ENCODE assay signal across 1 cellular context in genomic region chr19:752652-753517, GRCh38.
A peak's percentile ranks its signal among the peaks of the same experiment; 100 is the strongest.
TF ChIP-seq lines count a peak whose summit lies in the region.

No MANE protein-coding gene starts in this region.

TF ChIP-seq in HepG2, 621 proteins besides CTCF, POLR2A, EP300 and RAD21 (continued from another document and continues in another):
- peak; percentile 62; the same call in 1 of the 2 replicates for TF ChIP-seq SKIL (CRISPR knock-in tag; IDR thresholded peaks at IDR 0.05; ENCODE audit: borderline replicate concordance)
- TF ChIP-seq ZFY (CRISPR knock-in tag; IDR thresholded peaks at IDR 0.05), result 0 out of 2 replicates have a peak, but pooled peaks have one; percentile 25
- TF ChIP-seq PCBP1 (IDR thresholded peaks at IDR 0.05; ENCODE audit: borderline replicate concordance, low read depth, low read length), result 0 out of 2 replicates have a peak, but pooled peaks have one; percentile 52
- TF ChIP-seq ZBTB10 (CRISPR knock-in tag; IDR thresholded peaks at IDR 0.05; ENCODE audit: borderline replicate concordance), result peak; percentile 5; the same call in 1 of the 2 replicates
- no peak; the same call in 1 of the 2 replicates for TF ChIP-seq NR2F6 (IDR thresholded peaks at IDR 0.05)
- TF ChIP-seq NR2F6 (CRISPR knock-in tag; IDR thresholded peaks at IDR 0.05), result peak; percentile 61
- no peak for TF ChIP-seq FOXP1 (IDR thresholded peaks at IDR 0.05)
- 0 out of 2 replicates have a peak, but pooled peaks have one; percentile 27 for TF ChIP-seq FOXP1 (CRISPR knock-in tag; IDR thresholded peaks at IDR 0.05)
- TF ChIP-seq TGIF2 (CRISPR knock-in tag; IDR thresholded peaks at IDR 0.05), result 0 out of 2 replicates have a peak, but pooled peaks have one; percentile 25
- TF ChIP-seq TFAP4 (IDR thresholded peaks at IDR 0.05; ENCODE audit: borderline replicate concordance, low read depth), result peak; percentile 70; the same call in 1 of the 2 replicates
- 0 out of 2 replicates have a peak, but pooled peaks have one; percentile 32 for TF ChIP-seq RXRB (CRISPR knock-in tag; IDR thresholded peaks at IDR 0.05; ENCODE audit: borderline replicate concordance)
- TF ChIP-seq ARID5B (CRISPR knock-in tag; IDR thresholded peaks at IDR 0.05), result peak; percentile 65
- TF ChIP-seq ZNF572 (CRISPR knock-in tag; IDR thresholded peaks at IDR 0.05), result no peak
- TF ChIP-seq PRDM10 (CRISPR knock-in tag; IDR thresholded peaks at IDR 0.05; ENCODE audit: low read depth), result peak; percentile 62; the same call in 1 of the 2 replicates
- 0 out of 2 replicates have a peak, but pooled peaks have one; percentile 44 for TF ChIP-seq NCOA1 (CRISPR knock-in tag; IDR thresholded peaks at IDR 0.05)
- TF ChIP-seq ZXDC (CRISPR knock-in tag; IDR thresholded peaks at IDR 0.05), result peak; percentile 22; the same call in 1 of the 2 replicates
- peak; percentile 65 for TF ChIP-seq SALL1 (CRISPR knock-in tag; IDR thresholded peaks at IDR 0.05)
- TF ChIP-seq UBTF (CRISPR knock-in tag; IDR thresholded peaks at IDR 0.05), result peak; percentile 36; the same call in 1 of the 2 replicates
- TF ChIP-seq ZSCAN5A (CRISPR knock-in tag; IDR thresholded peaks at IDR 0.05; ENCODE audit: borderline replicate concordance), result 0 out of 2 replicates have a peak, but pooled peaks have one; percentile 29
- TF ChIP-seq KDM6A (CRISPR knock-in tag; IDR thresholded peaks at IDR 0.05; ENCODE audit: low read depth), result peak; percentile 41; the same call in 1 of the 2 replicates
- peak; percentile 31; the same call in 1 of the 2 replicates for TF ChIP-seq PHF8 (CRISPR knock-in tag; IDR thresholded peaks at IDR 0.05)
- peak; percentile 46; the same call in 1 of the 2 replicates for TF ChIP-seq KLF12 (CRISPR knock-in tag; IDR thresholded peaks at IDR 0.05; ENCODE audit: borderline replicate concordance)
- no peak for TF ChIP-seq NONO (IDR thresholded peaks at IDR 0.05)
- no peak; the same call in 1 of the 2 replicates for TF ChIP-seq NONO (CRISPR knock-in tag; conservative IDR thresholded peaks at IDR 0.05)
- TF ChIP-seq ATAD3A (CRISPR knock-in tag; IDR thresholded peaks at IDR 0.05), result no peak
- 0 out of 2 replicates have a peak, but pooled peaks have one; percentile 18 for TF ChIP-seq ZNF350 (CRISPR knock-in tag; IDR thresholded peaks at IDR 0.05; ENCODE audit: borderline replicate concordance, low read depth)
- TF ChIP-seq TEAD3 (CRISPR knock-in tag; optimal IDR thresholded peaks at IDR 0.05; ENCODE audit: borderline replicate concordance), result peak; percentile 94
- TF ChIP-seq BHLHE40 (IDR thresholded peaks at IDR 0.05; ENCODE audit: low read length), result peak; percentile 41; the same call in 1 of the 2 replicates
- TF ChIP-seq MAZ (IDR thresholded peaks at IDR 0.05; ENCODE audit: borderline replicate concordance, low read depth, low read length), result peak; percentile 84
- no peak for TF ChIP-seq MAZ (CRISPR knock-in tag; IDR thresholded peaks at IDR 0.05; ENCODE audit: low read depth)
- TF ChIP-seq ZNF607 (CRISPR knock-in tag; IDR thresholded peaks at IDR 0.05; ENCODE audit: borderline replicate concordance), result no peak
- peak; percentile 27; the same call in 1 of the 2 replicates for TF ChIP-seq ZNF580 (CRISPR knock-in tag; IDR thresholded peaks at IDR 0.05; ENCODE audit: borderline replicate concordance, low read depth)
- TF ChIP-seq GATA4 (IDR thresholded peaks at IDR 0.05; ENCODE audit: borderline replicate concordance, low read depth), result no peak
- 0 out of 2 replicates have a peak, but pooled peaks have one; percentile 36 for TF ChIP-seq AKAP8 (CRISPR knock-in tag; IDR thresholded peaks at IDR 0.05)
- no peak for TF ChIP-seq SOX6 (IDR thresholded peaks at IDR 0.05)
- TF ChIP-seq SOX6 (CRISPR knock-in tag; IDR thresholded peaks at IDR 0.05), result peak; percentile 36; the same call in 1 of the 2 replicates
- TF ChIP-seq ISX (CRISPR knock-in tag; conservative IDR thresholded peaks at IDR 0.05), result no peak
- TF ChIP-seq FOXK1 (CRISPR knock-in tag; IDR thresholded peaks at IDR 0.05; ENCODE audit: borderline replicate concordance, low read depth), result 0 out of 2 replicates have a peak, but pooled peaks have one; percentile 17
